ENCODE assay signal across 13 cellular contexts in the genomic region with DNA sequence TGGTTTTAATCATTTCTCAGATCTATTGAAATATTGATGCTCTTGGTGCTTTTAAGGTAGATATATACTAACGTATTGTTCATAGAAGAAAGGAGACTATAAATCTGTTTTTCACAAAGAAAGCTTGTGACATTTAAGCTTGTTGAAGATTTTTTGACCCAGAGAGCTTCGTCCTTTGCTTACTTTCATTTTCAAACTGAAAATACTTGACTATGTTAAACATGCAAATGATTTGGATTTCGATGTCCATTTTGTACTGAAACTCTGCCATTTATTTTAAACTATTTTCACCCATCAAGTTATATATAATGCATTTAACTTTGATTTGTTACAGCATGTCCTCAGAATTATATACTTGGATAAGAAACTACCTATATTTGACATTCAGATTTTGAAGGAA.
DNase-seq lines count a peak whose midpoint lies in the region; ATAC-seq and TF ChIP-seq lines count a peak whose summit lies in the region.
"Had no signal": no experiment of that assay in that cellular context is flagged by ENCODE, and none has a peak within 500 bp of the region (broad histone marks: within the 10 kb centered on the region; RNA-seq: fewer than 3 reads in every experiment).

No MANE protein-coding gene starts in this region.

- H3K4me3 ChIP-seq in A673 (ENCODE audit: low read depth, low read length, poor library complexity, severe bottlenecking) = peak overlapping the region; percentile 19
- H3K4me3 ChIP-seq: heart left ventricle had no signal

- H3K27ac Mint-ChIP-seq in IgD-negative memory B cell (no peak overlapping the region), MCF 10A (ENCODE audit: low read depth, unreplicated experiment) (no peak overlapping the region)
- H3K27ac Mint-ChIP-seq: mesothelial cell of epicardium had no signal

- H3K4me3 Mint-ChIP-seq in IgD-negative memory B cell (peak overlapping the region in 3 of 4 donors; percentile 14 to 78 (median 61)), MCF 10A (ENCODE audit: unreplicated experiment) (peak overlapping the region; percentile 10)
- H3K4me3 Mint-ChIP-seq: central memory CD8-positive, alpha-beta T cell; mesothelial cell of epicardium had no signal

- no peak overlapping the region for H3K27ac ChIP-seq in A673 (ENCODE audit: low read depth, low read length, poor library complexity, severe bottlenecking)
- H3K27ac ChIP-seq: heart left ventricle had no signal

- H3K4me1 Mint-ChIP-seq in IgD-negative memory B cell = peaks cover 0 to 3% (median 2%) of the 10 kb centered on the region in 3 donors
- H3K4me1 Mint-ChIP-seq in MCF 10A (ENCODE audit: insufficient read depth, unreplicated experiment) = no peaks in the 10 kb centered on the region
- H3K4me1 Mint-ChIP-seq: mesothelial cell of epicardium had no signal

- POLR2A ChIA-PET in A673 (lab: Charles Lee; ENCODE audit: low non-redundant PET) = no interaction called here
- POLR2A ChIA-PET in MCF 10A (lab: Yijun Ruan, JAX) = no interaction called here

- peaks cover 0 to 2% (median 0%) of the 10 kb centered on the region in 3 donors for H3K9me3 Mint-ChIP-seq in IgD-negative memory B cell
- no peaks in the 10 kb centered on the region for H3K9me3 Mint-ChIP-seq in MCF 10A (ENCODE audit: unreplicated experiment)
- H3K9me3 Mint-ChIP-seq: central memory CD8-positive, alpha-beta T cell; mesothelial cell of epicardium had no signal

- ATAC-seq in GM18861 (IDR thresholded peaks at IDR 0.05; ENCODE audit: unreplicated experiment) (peak; percentile 57), HG03521 (IDR thresholded peaks at IDR 0.05; ENCODE audit: unreplicated experiment) (no peak), sciatic nerve (no peak)
- ATAC-seq: heart left ventricle had no signal

- intact Hi-C loops in A673 (cut with micrococcal nuclease; ENCODE audit: unreplicated experiment) (no loop called here), MCF 10A (cut with micrococcal nuclease) (no loop called here), sciatic nerve (cut with DNase I) (no loop called here)

- peaks cover 6% of the 10 kb centered on the region for H3K4me1 ChIP-seq in A673 (ENCODE audit: insufficient read depth, low read length, poor library complexity, severe bottlenecking)
- H3K4me1 ChIP-seq: heart left ventricle had no signal

- H3K36me3 Mint-ChIP-seq in IgD-negative memory B cell (no peaks in the 10 kb centered on the region), MCF 10A (ENCODE audit: insufficient read depth, unreplicated experiment) (no peaks in the 10 kb centered on the region)
- H3K36me3 Mint-ChIP-seq: mesothelial cell of epicardium had no signal

- no peaks in the 10 kb centered on the region for H3K27me3 Mint-ChIP-seq in IgD-negative memory B cell
- no peaks in the 10 kb centered on the region for H3K27me3 Mint-ChIP-seq in MCF 10A (ENCODE audit: insufficient read depth, unreplicated experiment)
- H3K27me3 Mint-ChIP-seq: central memory CD8-positive, alpha-beta T cell had no signal

- BruUV-seq in A673 (replicated peaks; lab: Mats Ljungman, UMichigan) (no TSS peak), MCF 10A (replicated peaks; lab: Mats Ljungman, UMichigan) (no TSS peak)

- H3K36me3 ChIP-seq in A673 (ENCODE audit: insufficient read depth, low read length, poor library complexity, severe bottlenecking) = no peaks in the 10 kb centered on the region
- H3K36me3 ChIP-seq: heart left ventricle had no signal

- DNase-seq in A673 (ENCODE audit: low spot score) = no peak
- no peak for DNase-seq in MCF 10A (ENCODE audit: unreplicated experiment)
- no peak for DNase-seq in HCEC 1CT
- DNase-seq in amniotic stem cell (lab: John Stamatoyannopoulos, UW) = no peak
- DNase-seq in sciatic nerve (ENCODE audit: low spot score) = no peak
- DNase-seq: activated CD8-positive, alpha-beta memory T cell treated with anti-CD3 and anti-CD28 coated beads, Interleukin-2, amount 50 U/mL, for 4 hours; COR-L47; heart left ventricle had no signal

- no peak for TF ChIP-seq CTCF in A673 (conservative IDR thresholded peaks at IDR 0.05; ENCODE audit: low read depth, low read length)
- TF ChIP-seq CTCF in MCF 10A (IDR thresholded peaks at IDR 0.05; ENCODE audit: unreplicated experiment) = no peak

- CTCF ChIA-PET in A673 (lab: Charles Lee) = no interaction called here
- CTCF ChIA-PET in MCF 10A (lab: Yijun Ruan, JAX) = interaction anchor here (0.6 kb wide), 1 partner anchor 250 kb away, joined by 3 read pairs; no protein-coding TSS in a partner anchor

- no peaks in the 10 kb centered on the region for H3K9me3 ChIP-seq in A673 (ENCODE audit: low read depth, low read length, poor library complexity, severe bottlenecking)
- H3K9me3 ChIP-seq: heart left ventricle had no signal

- H3K27me3 ChIP-seq in A673 (replicated peaks; ENCODE audit: insufficient read depth, low read depth, low read length, poor library complexity) = no peaks in the 10 kb centered on the region
- H3K27me3 ChIP-seq: heart left ventricle had no signal
